In genomic region chr11:992577-992976, GRCh38 we compare ENCODE assay signal across 31 cellular contexts. TPM values are rescaled to one million over a fixed set of nuclear protein-coding genes. Genes with fewer than 3 reads are reported as not detected.
"Had no signal": no experiment of that assay in that cellular context is flagged by ENCODE, and none has a peak within 500 bp of the region (broad histone marks: within the 10 kb centered on the region; RNA-seq: fewer than 3 reads in every experiment).

No MANE protein-coding gene starts in this region.

- H3K4me1 Mint-ChIP-seq: endodermal cell had no signal

- FAIRE-seq: urothelium cell line had no signal

- H3K9me3 Mint-ChIP-seq: activated CD4-positive, alpha-beta memory T cell treated with anti-CD3 and anti-CD28 coated beads, Interleukin-2, amount 10 ng/mL, durations not matched to agents 7 days and 5 days; activated naive CD4-positive, alpha-beta T cell treated with anti-CD3 and anti-CD28 coated beads, Interleukin-2, amount 50 U/mL, for 24 hours; activated T-helper 2 cell treated with anti-CD3 and anti-CD28 coated beads, Interferon-gamma antibody, Interleukin-2, Interleukin-4, amounts not matched to agents 10 μg/mL and 5 μg/mL and 100 μg/mL, durations not matched to agents 14 hours and 24 hours and 36 hours; endodermal cell; natural killer cell treated with Interleukin-12 subunit alpha and Interleukin-12 subunit beta and Interleukin-15 and Interleukin-18, amount 100 ng/mL, for 72 hours; stimulated activated naive CD8-positive, alpha-beta T cell treated with anti-CD3 and anti-CD28 coated beads, Interleukin-15, Interleukin-2, amounts not matched to agents 100 ng/mL and 50 ng/mL, for 24 hours had no signal

- DNase-seq: activated CD4-positive, alpha-beta memory T cell treated with anti-CD3 and anti-CD28 coated beads, Interleukin-2, amount 10 ng/mL, durations not matched to agents 7 days and 5 days; activated CD4-positive, alpha-beta T cell treated with anti-CD3 and anti-CD28 coated beads for 1 hour; activated CD4-positive, alpha-beta T cell treated with anti-CD3 and anti-CD28 coated beads, Interleukin-2, amount 10 ng/mL, durations not matched to agents 7 days and 5 days; activated CD8-positive, alpha-beta memory T cell treated with anti-CD3 and anti-CD28 coated beads, Interleukin-2, amount 50 U/mL, for 48 hours; activated T-cell treated with anti-CD3 and anti-CD28 coated beads, Interleukin-2, amount 50 U/mL, for 48 hours; anterior cingulate cortex; cortex of kidney; endodermal cell; foreskin keratinocyte; heart right ventricle; lower lobe of right lung; mesenchymal stem cell; stimulated activated CD4-positive, alpha-beta T cell treated with anti-CD3 and anti-CD28 coated beads, Interleukin-12 subunit alpha, Interleukin-12 subunit beta, amount 100 ng/mL, for 4 hours; stimulated activated CD4-positive, alpha-beta T cell treated with anti-CD3 and anti-CD28 coated beads, Interleukin-4, amount 100 ng/mL, for 1 hour; T-helper 2 cell; trophoblast cell had no signal

- H3K27me3 ChIP-seq: esophagus muscularis mucosa, foreskin keratinocyte, heart right ventricle, left lung, neutrophil had no signal

- ATAC-seq: foreskin keratinocyte, heart right ventricle, left lung, lower lobe of right lung, sciatic nerve had no signal

- H3K36me3 Mint-ChIP-seq: natural killer cell treated with Interleukin-12 subunit alpha and Interleukin-12 subunit beta and Interleukin-15 and Interleukin-18, amount 100 ng/mL, for 72 hours had no signal

- H3K4me3 Mint-ChIP-seq: activated CD4-positive, alpha-beta memory T cell treated with anti-CD3 and anti-CD28 coated beads, Interleukin-2, amount 10 ng/mL, durations not matched to agents 7 days and 5 days; activated CD4-positive, alpha-beta T cell treated with anti-CD3 and anti-CD28 coated beads, Interleukin-2, amount 10 ng/mL, durations not matched to agents 7 days and 5 days; activated naive CD4-positive, alpha-beta T cell treated with anti-CD3 and anti-CD28 coated beads, Interleukin-2, amount 50 U/mL, for 24 hours; endodermal cell; natural killer cell treated with Interleukin-12 subunit alpha and Interleukin-12 subunit beta and Interleukin-15 and Interleukin-18, amount 100 ng/mL, for 72 hours; stimulated activated naive CD8-positive, alpha-beta T cell treated with anti-CD3 and anti-CD28 coated beads, Interleukin-15, Interleukin-2, amounts not matched to agents 100 ng/mL and 50 ng/mL, for 24 hours had no signal

- H3K27ac ChIP-seq: esophagus muscularis mucosa, foreskin keratinocyte, heart right ventricle, left lung, lower lobe of right lung, neutrophil, skin epidermis, thoracic aorta had no signal

- H3K4me3 ChIP-seq: esophagus muscularis mucosa, heart right ventricle, left lung, lower lobe of right lung, skin epidermis, thoracic aorta had no signal

- H3K4me1 ChIP-seq: foreskin keratinocyte, left lung, lower lobe of right lung had no signal

- H3K9me3 ChIP-seq: esophagus muscularis mucosa, heart right ventricle, left lung, lower lobe of right lung, neutrophil, thoracic aorta had no signal

- H3K27me3 Mint-ChIP-seq: activated CD4-positive, alpha-beta memory T cell treated with anti-CD3 and anti-CD28 coated beads, Interleukin-2, amount 10 ng/mL, durations not matched to agents 7 days and 5 days; activated CD4-positive, alpha-beta T cell treated with anti-CD3 and anti-CD28 coated beads, Interleukin-2, amount 10 ng/mL, durations not matched to agents 7 days and 5 days; activated naive CD4-positive, alpha-beta T cell treated with anti-CD3 and anti-CD28 coated beads, Interleukin-2, amount 50 U/mL, for 24 hours; natural killer cell treated with Interleukin-12 subunit alpha and Interleukin-12 subunit beta and Interleukin-15 and Interleukin-18, amount 100 ng/mL, for 72 hours; progenitor cell of endocrine pancreas; stimulated activated naive CD8-positive, alpha-beta T cell treated with anti-CD3 and anti-CD28 coated beads, Interleukin-15, Interleukin-2, amounts not matched to agents 100 ng/mL and 50 ng/mL, for 24 hours had no signal

- H3K27ac Mint-ChIP-seq: activated CD4-positive, alpha-beta memory T cell treated with anti-CD3 and anti-CD28 coated beads, Interleukin-2, amount 10 ng/mL, durations not matched to agents 7 days and 5 days; activated CD4-positive, alpha-beta T cell treated with anti-CD3 and anti-CD28 coated beads, Interleukin-2, amount 10 ng/mL, durations not matched to agents 7 days and 5 days; activated naive CD4-positive, alpha-beta T cell treated with anti-CD3 and anti-CD28 coated beads, Interleukin-2, amount 50 U/mL, for 24 hours; activated T-helper 2 cell treated with anti-CD3 and anti-CD28 coated beads, Interferon-gamma antibody, Interleukin-2, Interleukin-4, amounts not matched to agents 10 μg/mL and 5 μg/mL and 100 μg/mL, durations not matched to agents 14 hours and 24 hours and 36 hours; endodermal cell; natural killer cell treated with Interleukin-12 subunit alpha and Interleukin-12 subunit beta and Interleukin-15 and Interleukin-18, amount 100 ng/mL, for 72 hours; progenitor cell of endocrine pancreas; stimulated activated naive CD8-positive, alpha-beta T cell treated with anti-CD3 and anti-CD28 coated beads, Interleukin-15, Interleukin-2, amounts not matched to agents 100 ng/mL and 50 ng/mL, for 24 hours had no signal

RNA-seq across cellular contexts. Expression of gene MUC6, which starts 43.9 kb away (rescaled TPM):
- total RNA-seq: activated CD4-positive, alpha-beta memory T cell treated with anti-CD3 and anti-CD28 coated beads, Interleukin-2, amount 10 ng/mL, durations not matched to agents 7 days and 5 days; activated CD4-positive, alpha-beta T cell treated with anti-CD3 and anti-CD28 coated beads, Interleukin-2, amount 10 ng/mL, durations not matched to agents 7 days and 5 days; activated T-helper 2 cell treated with anti-CD3 and anti-CD28 coated beads, Interferon-gamma antibody, Interleukin-2, Interleukin-4, amounts not matched to agents 10 μg/mL and 5 μg/mL and 100 μg/mL, durations not matched to agents 14 hours and 24 hours and 36 hours; esophagus muscularis mucosa; foreskin keratinocyte; heart right ventricle; left lung; natural killer cell treated with Interleukin-12 subunit alpha and Interleukin-12 subunit beta and Interleukin-15 and Interleukin-18, amount 100 ng/mL, for 72 hours; osteocyte; renal cortical epithelial cell; sciatic nerve; subcutaneous adipose tissue had no signal
